Comparison of ENCODE assay signal across 22 cellular contexts in the genomic region with DNA sequence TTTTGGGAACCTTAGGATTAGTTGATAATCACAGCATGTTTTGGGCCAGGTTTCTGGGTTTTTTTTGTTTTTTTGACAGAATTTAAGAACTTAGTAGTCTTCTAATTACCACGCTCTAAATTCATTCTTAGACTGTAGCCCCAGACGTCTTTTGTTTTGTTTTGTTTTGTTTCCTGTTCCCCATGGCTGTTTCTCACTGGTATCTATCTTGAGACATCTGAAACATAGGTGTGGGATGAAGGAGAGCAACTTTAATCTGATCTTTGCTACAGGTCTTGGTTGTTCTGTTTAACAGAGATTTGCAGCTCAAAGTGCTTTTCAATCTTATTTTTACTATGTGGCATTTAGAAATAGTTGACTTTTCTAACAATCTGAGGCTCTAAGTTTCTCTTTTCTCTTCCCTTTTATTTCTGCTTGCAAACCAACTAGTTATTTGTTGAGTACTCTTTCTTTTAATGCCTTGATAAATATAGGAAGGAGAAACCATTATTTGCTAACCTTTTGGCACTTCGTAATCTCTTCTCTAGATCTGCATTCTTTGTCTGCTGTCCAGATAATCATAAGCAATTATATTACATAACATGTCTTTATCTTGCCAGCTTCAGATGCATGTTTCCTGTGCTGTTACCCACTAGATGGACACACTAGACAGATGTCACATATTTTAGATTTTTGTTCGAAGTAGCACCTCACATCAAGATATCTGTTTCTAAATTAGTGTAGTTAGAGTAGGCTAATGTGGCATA. TPM values are rescaled to one million over a fixed set of nuclear protein-coding genes. Genes with fewer than 3 reads are reported as not detected.
DNase-seq lines count a peak whose midpoint lies in the region; ATAC-seq and TF ChIP-seq lines count a peak whose summit lies in the region.
"Had no signal": no experiment of that assay in that cellular context is flagged by ENCODE, and none has a peak within 500 bp of the region (broad histone marks: within the 10 kb centered on the region; RNA-seq: fewer than 3 reads in every experiment).

No MANE protein-coding gene starts in this region.

- POLR2A ChIA-PET in A673 (lab: Charles Lee; ENCODE audit: low non-redundant PET) = no interaction called here
- POLR2A ChIA-PET in PC-3 (lab: Charles Lee; ENCODE audit: unreplicated experiment) = no interaction called here

- H3K79me2 ChIP-seq in PC-3 (ENCODE audit: low read length) = no peaks in the 10 kb centered on the region

- in situ Hi-C loops in KBM-7 (cut with MboI; ENCODE audit: low pct_unique_long_range_greater_than_20kb, low sequenced_read_pairs) = no loop called here

- CTCF ChIA-PET in A673 (lab: Charles Lee) = no interaction called here
- CTCF ChIA-PET in PC-3 (lab: Charles Lee) = no interaction called here

- ATAC-seq in PC-3 (peak; percentile 7; the same call in 1 of the 2 replicates), GM19324 (IDR thresholded peaks at IDR 0.05; ENCODE audit: low FRiP score, unreplicated experiment) (no peak), HG03342 (IDR thresholded peaks at IDR 0.05; ENCODE audit: unreplicated experiment) (no peak), HG02840 (IDR thresholded peaks at IDR 0.05; ENCODE audit: low FRiP score, unreplicated experiment) (no peak)
- ATAC-seq: effector memory CD8-positive, alpha-beta T cell; sciatic nerve had no signal

- no peak overlapping the region for H4K8ac ChIP-seq in mesenchymal stem cell (ENCODE audit: low read length)

- no peak overlapping the region for H2BK12ac ChIP-seq in mesenchymal stem cell (ENCODE audit: low read length in 2 of 2)

- no peak overlapping the region for H2AK5ac ChIP-seq in mesenchymal stem cell (ENCODE audit: low read length, severe bottlenecking)

- 0 out of 2 replicates have a peak overlapping the region, but pooled peaks have one; percentile 6 for H3K4me2 ChIP-seq in PC-3 (ENCODE audit: low read length)
- no peak overlapping the region for H3K4me2 ChIP-seq in mesenchymal stem cell (ENCODE audit: low read length, poor library complexity, severe bottlenecking)
- H3K4me2 ChIP-seq: neural progenitor cell had no signal

- H3K4me3 ChIP-seq in A673 (ENCODE audit: low read depth, low read length, poor library complexity, severe bottlenecking) (no peak overlapping the region), PC-3 (ENCODE audit: low read length) (no peak overlapping the region), choroid plexus epithelial cell (ENCODE audit: low read depth, low read length) (no peak overlapping the region), mesenchymal stem cell (ENCODE audit: insufficient read depth in 1 of 2, low read depth in 1 of 2, low read length in 2 of 2) (no peak overlapping the region)
- H3K4me3 ChIP-seq: breast epithelium, MG63, neural progenitor cell had no signal

- no peak overlapping the region for H3K23ac ChIP-seq in mesenchymal stem cell (ENCODE audit: low read length in 2 of 2)

- H3K9me2 ChIP-seq in PC-3 (replicated peaks; ENCODE audit: low read length) = no peaks in the 10 kb centered on the region

- H3F3A ChIP-seq in PC-3 (ENCODE audit: low read length, unreplicated experiment) = no peaks in the 10 kb centered on the region

- H3K9ac ChIP-seq in PC-3 (ENCODE audit: low read length) (no peak overlapping the region), mesenchymal stem cell (ENCODE audit: low read length) (no peak overlapping the region)
- H3K9ac ChIP-seq: neural progenitor cell had no signal

- intact Hi-C loops in A673 (cut with micrococcal nuclease; ENCODE audit: unreplicated experiment) = loop anchor here (2.0 kb wide), 1 partner anchor 187 kb away; no protein-coding TSS in a partner anchor
- intact Hi-C loops in PC-3 (cut with micrococcal nuclease) = loop anchor here (2.0 to 5.0 kb wide), 3 partner anchors 39 to 187 kb away; no protein-coding TSS in a partner anchor

- H4K91ac ChIP-seq in mesenchymal stem cell (ENCODE audit: low read length) = no peak overlapping the region

- H4K20me1 ChIP-seq in PC-3 (ENCODE audit: low read length) = no peaks in the 10 kb centered on the region

- no peak overlapping the region for H2BK15ac ChIP-seq in mesenchymal stem cell (ENCODE audit: low read depth, poor library complexity, severe bottlenecking)

- H3K4ac ChIP-seq in mesenchymal stem cell (ENCODE audit: low read depth in 1 of 2, low read length in 2 of 2) = no peak overlapping the region

- H3K14ac ChIP-seq in mesenchymal stem cell (ENCODE audit: low read length in 2 of 2) = no peak overlapping the region

- DNase-seq in A673 (ENCODE audit: low spot score) = peak; percentile 12
- peak; percentile 28 for DNase-seq in KBM-7
- DNase-seq in PC-3 = peak; percentile 26
- DNase-seq in choroid plexus epithelial cell (ENCODE audit: low read depth) = peak; percentile 20
- DNase-seq in mesenchymal stem cell = no peak
- DNase-seq: activated CD4-positive, alpha-beta T cell treated with anti-CD3 and anti-CD28 coated beads, Interleukin-2, amount 10 ng/mL, durations not matched to agents 24 days and 14 days; activated naive CD4-positive, alpha-beta T cell treated with anti-CD3 and anti-CD28 coated beads, Interleukin-2, amount 50 U/mL, for 16 hours; COR-L47; effector memory CD8-positive, alpha-beta T cell; kidney glomerular epithelial cell; MG63; NCI-H2081 treated with DMSO at 0.1 percent for 48 hours; NCI-H82; SHP77; stimulated activated CD4-positive, alpha-beta T cell treated with anti-CD3 and anti-CD28 coated beads, Interleukin-2, amount 100 ng/mL, for 48 hours; substantia nigra had no signal

- H3K27me3 ChIP-seq in A673 (replicated peaks; ENCODE audit: insufficient read depth, low read depth, low read length, poor library complexity) = no peaks in the 10 kb centered on the region
- H3K27me3 ChIP-seq in PC-3 (ENCODE audit: low read length) = no peaks in the 10 kb centered on the region
- H3K27me3 ChIP-seq in mesenchymal stem cell (ENCODE audit: control insufficient read depth in 1 of 2, insufficient read depth in 1 of 2, low read length in 2 of 2) = no peaks in the 10 kb centered on the region
- H3K27me3 ChIP-seq: breast epithelium, MG63, neural progenitor cell had no signal

- H2AFZ ChIP-seq in PC-3 (ENCODE audit: low read length) (no peak overlapping the region), mesenchymal stem cell (ENCODE audit: low read depth, low read length) (no peak overlapping the region)
- H2AFZ ChIP-seq: neural progenitor cell had no signal

- no peak for TF ChIP-seq CTCF in A673 (conservative IDR thresholded peaks at IDR 0.05; ENCODE audit: low read depth, low read length)
- no peak for TF ChIP-seq CTCF in PC-3 (conservative IDR thresholded peaks at IDR 0.05; ENCODE audit: low read depth, low read length)
- no peak for TF ChIP-seq CTCF in choroid plexus epithelial cell (conservative IDR thresholded peaks at IDR 0.05; ENCODE audit: low read depth, low read length)

- H3K9me3 ChIP-seq in A673 (ENCODE audit: low read depth, low read length, poor library complexity, severe bottlenecking) (no peaks in the 10 kb centered on the region), PC-3 (ENCODE audit: low read length) (no peaks in the 10 kb centered on the region), mesenchymal stem cell (ENCODE audit: control insufficient read depth, low read length) (no peaks in the 10 kb centered on the region)
- H3K9me3 ChIP-seq: breast epithelium, MG63 had no signal

- no peak overlapping the region for H2BK120ac ChIP-seq in mesenchymal stem cell (ENCODE audit: low read depth, low read length)

- no peaks in the 10 kb centered on the region for H3K36me3 ChIP-seq in A673 (ENCODE audit: insufficient read depth, low read length, poor library complexity, severe bottlenecking)
- H3K36me3 ChIP-seq in PC-3 (ENCODE audit: low read depth, low read length) = no peaks in the 10 kb centered on the region
- peaks cover 0 to 4% of the 10 kb centered on the region in 2 experiments for H3K36me3 ChIP-seq in mesenchymal stem cell (ENCODE audit: control insufficient read depth in 1 of 2, insufficient read depth in 2 of 2, low read depth in 1 of 2, low read length in 2 of 2)
- H3K36me3 ChIP-seq: breast epithelium, MG63, neural progenitor cell had no signal

- H3K27ac ChIP-seq in A673 (ENCODE audit: low read depth, low read length, poor library complexity, severe bottlenecking) (no peak overlapping the region), PC-3 (ENCODE audit: low read length) (no peak overlapping the region), mesenchymal stem cell (ENCODE audit: low read length, poor library complexity, severe bottlenecking) (no peak overlapping the region)
- H3K27ac ChIP-seq: breast epithelium, neural progenitor cell had no signal

- no TSS peak for BruUV-seq in A673 (replicated peaks; lab: Mats Ljungman, UMichigan)
- BruUV-seq in PC-3 (replicated peaks; lab: Mats Ljungman, UMichigan) = no TSS peak

- H3K79me1 ChIP-seq in mesenchymal stem cell (replicated peaks; ENCODE audit: low read length, poor library complexity, severe bottlenecking) = peaks cover 11% of the 10 kb centered on the region

- WGBS in mesenchymal stem cell = 57% methylated on average over 2 of the region's 4 CpGs

- no peak overlapping the region for H3K18ac ChIP-seq in mesenchymal stem cell (ENCODE audit: low read depth in 1 of 2, low read length in 2 of 2)

- H2BK5ac ChIP-seq in mesenchymal stem cell (ENCODE audit: low read depth, low read length, poor library complexity, severe bottlenecking) = no peak overlapping the region

- H3K4me1 ChIP-seq in A673 (ENCODE audit: insufficient read depth, low read length, poor library complexity, severe bottlenecking) (peaks cover 6% of the 10 kb centered on the region), PC-3 (ENCODE audit: insufficient read depth, low read length) (peaks cover 38% of the 10 kb centered on the region), mesenchymal stem cell (ENCODE audit: control insufficient read depth, insufficient read depth, low read depth, low read length) (no peaks in the 10 kb centered on the region)
- H3K4me1 ChIP-seq: breast epithelium, neural progenitor cell had no signal

RNA-seq across cellular contexts. Expression of gene FBXL2, which starts 40.9 kb away (rescaled TPM):
- total RNA-seq in A673 (2021) (7.8 and 12.0 TPM in 2 replicates), PC-3 (2014; rRNA removed) (7.2 and 9.4 TPM in 2 replicates)
- polyA plus RNA-seq in mesenchymal stem cell (2013, experiment 1 of 2) = 9.6 TPM
- 9.5 TPM for polyA plus RNA-seq in mesenchymal stem cell (2013, experiment 2 of 2)
- total RNA-seq: activated CD4-positive, alpha-beta T cell treated with anti-CD3 and anti-CD28 coated beads, Interleukin-2, amount 10 ng/mL, durations not matched to agents 24 days and 14 days had no signal
